ENCODE assay signal across 19 cellular contexts in genomic region chr9:133836818-133837217, GRCh38.
DNase-seq lines count a peak whose midpoint lies in the region; ATAC-seq and TF ChIP-seq lines count a peak whose summit lies in the region.
"Had no signal": no experiment of that assay in that cellular context is flagged by ENCODE, and none has a peak within 500 bp of the region (broad histone marks: within the 10 kb centered on the region; RNA-seq: fewer than 3 reads in every experiment).

No MANE protein-coding gene starts in this region.

- no peak overlapping the region for H2AFZ ChIP-seq in neuronal stem cell (ENCODE audit: low read length)
- H2AFZ ChIP-seq: GM23248 had no signal

- H2BK15ac ChIP-seq in neuronal stem cell (ENCODE audit: low read length) = no peak overlapping the region

- no peaks in the 10 kb centered on the region for H3K36me3 Mint-ChIP-seq in glutamatergic neuron (ENCODE audit: unreplicated experiment)
- H3K36me3 Mint-ChIP-seq: CD4-positive, CD25-positive, alpha-beta regulatory T cell; CD8-positive, alpha-beta memory T cell had no signal

- ATAC-seq in Right ventricle myocardium inferior (no peak), heart right ventricle (no peak)
- ATAC-seq: GM12878 had no signal

- H3K27ac ChIP-seq in heart right ventricle (no peak overlapping the region), neuronal stem cell (replicated peaks; ENCODE audit: low read length) (no peak overlapping the region)
- H3K27ac ChIP-seq: GM23248 had no signal

- no peaks in the 10 kb centered on the region for H3K27me3 ChIP-seq in heart right ventricle
- peaks cover 0 to 2% (median 0%) of the 10 kb centered on the region in 3 experiments for H3K27me3 ChIP-seq in neuronal stem cell (ENCODE audit: control insufficient read depth in 3 of 3, insufficient read depth in 3 of 3, low read depth in 1 of 3, low read length in 3 of 3)

- DNase-seq in Right ventricle myocardium inferior (ENCODE audit: missing footprints) (peak; percentile 53), heart right ventricle (no peak), glutamatergic neuron (no peak), neuronal stem cell (ENCODE audit: low spot score) (no peak), head of caudate nucleus (no peak)
- DNase-seq in stimulated activated CD4-positive, alpha-beta T cell treated with anti-CD3 and anti-CD28 coated beads, Interleukin-4, amount 100 ng/mL, for 4 hours = no peak
- no peak for DNase-seq in activated CD8-positive, alpha-beta memory T cell treated with anti-CD3 and anti-CD28 coated beads, Interleukin-2, amount 50 U/mL, for 48 hours
- DNase-seq: 8988T; C1 segment of cervical spinal cord; CD4-positive, CD25-positive, alpha-beta regulatory T cell; CD8-positive, alpha-beta memory T cell; COR-L47; DMS 273 treated with DMSO at 0.1 percent for 48 hours; DMS53; DND-41; EL; GM23248; HCEC 1CT had no signal

- peaks cover 58% of the 10 kb centered on the region for H3K4me1 Mint-ChIP-seq in glutamatergic neuron (ENCODE audit: low read depth, unreplicated experiment)
- H3K4me1 Mint-ChIP-seq: CD4-positive, CD25-positive, alpha-beta regulatory T cell; CD8-positive, alpha-beta memory T cell had no signal

- H3K4ac ChIP-seq in neuronal stem cell (ENCODE audit: low read length) = no peak overlapping the region

- H3K14ac ChIP-seq in neuronal stem cell (ENCODE audit: low read length) = no peak overlapping the region

- no peak overlapping the region for H2AK5ac ChIP-seq in neuronal stem cell (ENCODE audit: low read depth, low read length)

- H4K91ac ChIP-seq in neuronal stem cell (ENCODE audit: low read depth, low read length, poor library complexity) = no peak overlapping the region

- peaks cover 36% of the 10 kb centered on the region for H3K9me3 Mint-ChIP-seq in glutamatergic neuron (ENCODE audit: unreplicated experiment)
- H3K9me3 Mint-ChIP-seq: CD4-positive, CD25-positive, alpha-beta regulatory T cell; CD8-positive, alpha-beta memory T cell had no signal

- peak overlapping the region; percentile 46 for H3K4me3 Mint-ChIP-seq in glutamatergic neuron (ENCODE audit: unreplicated experiment)
- H3K4me3 Mint-ChIP-seq: CD4-positive, CD25-positive, alpha-beta regulatory T cell; CD8-positive, alpha-beta memory T cell had no signal

- no peak overlapping the region for H3K9ac ChIP-seq in neuronal stem cell (ENCODE audit: low read depth, low read length, poor library complexity)
- H3K9ac ChIP-seq: GM23248 had no signal

- H3K4me1 ChIP-seq in heart right ventricle = peaks cover 0 to 39% (median 10%) of the 10 kb centered on the region in 9 donors
- peaks cover 11 to 42% of the 10 kb centered on the region in 2 donors for H3K4me1 ChIP-seq in neuronal stem cell (ENCODE audit: control insufficient read depth in 2 of 2, insufficient read depth in 1 of 2, low read depth in 1 of 2, low read length in 2 of 2)

- intact Hi-C loops in Right ventricle myocardium inferior (cut with DNase I) (no loop called here), heart right ventricle (cut with DNase I) (no loop called here), head of caudate nucleus (cut with DNase I) (no loop called here)

- H3K4me3 ChIP-seq in heart right ventricle (no peak overlapping the region), neuronal stem cell (ENCODE audit: low read length in 2 of 2) (no peak overlapping the region)
- H3K4me3 ChIP-seq: GM12878, GM23248 had no signal

- no peaks in the 10 kb centered on the region for H3K9me3 ChIP-seq in heart right ventricle
- H3K9me3 ChIP-seq in neuronal stem cell (replicated peaks in 1 of 2; ENCODE audit: control insufficient read depth in 2 of 2, insufficient read depth in 1 of 2, low read depth in 1 of 2, low read length in 2 of 2) = no peaks in the 10 kb centered on the region

- H4K8ac ChIP-seq in neuronal stem cell (ENCODE audit: low read depth, low read length) = no peak overlapping the region

- H3K18ac ChIP-seq in neuronal stem cell (ENCODE audit: low read length) = peak overlapping the region; percentile 39

- H3K4me2 ChIP-seq in neuronal stem cell (ENCODE audit: insufficient read depth, low read length, poor library complexity, severe bottlenecking) = no peak overlapping the region

- H3K23ac ChIP-seq in neuronal stem cell (ENCODE audit: low read depth, low read length, poor library complexity) = no peak overlapping the region

- peak overlapping the region; percentile 67 for H3K27ac Mint-ChIP-seq in glutamatergic neuron (ENCODE audit: unreplicated experiment)
- H3K27ac Mint-ChIP-seq: CD4-positive, CD25-positive, alpha-beta regulatory T cell; CD8-positive, alpha-beta memory T cell had no signal

- H3K79me1 ChIP-seq in neuronal stem cell (ENCODE audit: low read depth, low read length) = peaks cover 12% of the 10 kb centered on the region

- 96 to 99% methylated on average over 5 of the region's 5 CpGs for WGBS in heart right ventricle, 2 donors
- WGBS in neuronal stem cell (ENCODE audit: extremely low coverage in 2 of 2, insufficient read length in 2 of 2, insufficient replicate concordance in 1 of 2), 2 donors = no CpG with 5 or more reads among the region's 5 CpGs

- H2BK5ac ChIP-seq in neuronal stem cell (ENCODE audit: low read length) = peak overlapping the region; percentile 77

- peaks cover 39% of the 10 kb centered on the region for H3K27me3 Mint-ChIP-seq in glutamatergic neuron (ENCODE audit: unreplicated experiment)
- H3K27me3 Mint-ChIP-seq: CD4-positive, CD25-positive, alpha-beta regulatory T cell had no signal

- no peak for TF ChIP-seq CTCF in heart right ventricle (IDR thresholded peaks at IDR 0.05)
- no peak for TF ChIP-seq CTCF in glutamatergic neuron (IDR thresholded peaks at IDR 0.05; ENCODE audit: partially characterized antibody, unreplicated experiment)

- H3K36me3 ChIP-seq in heart right ventricle = peaks cover 0 to 4% (median 0%) of the 10 kb centered on the region in 9 donors
- peaks cover 1 to 21% of the 10 kb centered on the region in 2 donors for H3K36me3 ChIP-seq in neuronal stem cell (replicated peaks in 1 of 2; ENCODE audit: control insufficient read depth in 2 of 2, insufficient read depth in 2 of 2, low read length in 2 of 2)

- H2BK120ac ChIP-seq in neuronal stem cell (ENCODE audit: low read depth, low read length) = no peak overlapping the region

- H2BK12ac ChIP-seq in neuronal stem cell (ENCODE audit: low read length) = no peak overlapping the region
